12 cellular contexts compared by ENCODE assay signal in the genomic region with DNA sequence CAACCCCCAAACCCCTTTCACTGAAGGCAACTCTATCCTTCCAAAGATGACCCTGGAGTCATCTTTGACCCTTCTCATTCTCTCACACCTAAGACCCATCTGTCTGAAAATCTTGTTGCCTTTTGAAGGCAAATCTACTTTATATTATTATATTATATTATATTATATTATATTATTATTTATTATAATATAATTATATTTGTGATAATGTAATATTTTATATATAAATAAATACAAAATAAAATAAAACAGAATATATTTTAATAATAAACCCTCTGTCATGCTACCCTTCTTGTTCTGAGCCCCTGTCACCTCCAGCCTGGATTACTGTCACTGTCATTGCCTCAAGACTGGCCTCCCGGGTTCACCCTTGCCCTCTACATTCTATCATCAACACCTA. TPM values are rescaled to one million over a fixed set of nuclear protein-coding genes. Genes with fewer than 3 reads are reported as not detected.
"Had no signal": no experiment of that assay in that cellular context is flagged by ENCODE, and none has a peak within 500 bp of the region (broad histone marks: within the 10 kb centered on the region; RNA-seq: fewer than 3 reads in every experiment).

No MANE protein-coding gene starts in this region.

- H3K4me3 Mint-ChIP-seq: GM23338, H9, HFFc6 had no signal

- H3K4me1 ChIP-seq: HAP-1 had no signal

- H3K27ac Mint-ChIP-seq: GM23338, HFFc6 had no signal

- H3K36me3 ChIP-seq: HAP-1 had no signal

- H3K9me3 Mint-ChIP-seq: GM23338, H9, HFFc6 had no signal

- H3K9me3 ChIP-seq: HAP-1 had no signal

- ATAC-seq: GM23338, HCT116 had no signal

- H3K4me3 ChIP-seq: GM23248, GM23338, HAP-1 had no signal

- H3K27ac ChIP-seq: GM23248 had no signal

- FAIRE-seq: H1, H54 had no signal

- DNase-seq: GM23248, GOT3, H7, H9, HCEC 1CT, HFFc6 had no signal

RNA-seq across cellular contexts. Expression of gene PROK2, which starts 5.0 kb away (rescaled TPM):
- total RNA-seq: GM23248, H4, HFFc6 had no signal

RNA-seq across cellular contexts. Expression of gene GPR27, which starts 36.3 kb away (rescaled TPM):
- total RNA-seq: GM23248, H4, HFFc6 had no signal
